In the genomic region with DNA sequence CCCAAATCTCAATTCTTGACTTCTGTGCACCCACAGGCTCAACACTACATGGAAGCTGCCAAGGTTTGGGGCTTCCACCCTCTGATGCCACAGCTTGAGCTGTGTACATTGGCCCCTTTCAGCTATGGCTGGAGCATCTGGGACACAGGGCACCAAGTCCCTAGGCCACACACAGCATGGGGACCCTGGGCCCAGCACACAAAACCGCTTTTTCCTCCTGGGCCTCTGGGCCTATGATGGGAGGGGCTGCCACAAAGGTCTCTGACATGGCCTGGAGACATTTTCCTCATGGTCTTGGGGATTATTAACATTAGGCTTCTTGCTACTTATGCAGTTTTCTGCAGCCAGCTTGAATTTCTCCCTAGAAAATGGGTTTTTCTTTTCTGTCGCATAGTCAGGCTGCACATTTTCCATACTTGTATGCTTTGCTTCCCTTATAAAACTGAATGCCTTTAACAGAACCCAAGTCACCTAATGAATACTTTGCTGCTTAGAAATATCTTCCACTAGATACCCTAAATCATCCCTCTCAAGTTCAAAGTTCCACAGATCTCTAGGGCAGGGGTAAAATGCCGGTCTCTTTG, we compare ENCODE assay signal across 2 cellular contexts.
TF ChIP-seq lines count a peak whose summit lies in the region.

No MANE protein-coding gene starts in this region.

TF ChIP-seq in A549, 52 proteins besides CTCF, POLR2A, EP300 and RAD21:
- peak; percentile 70 for TF ChIP-seq ZFP36 (IDR thresholded peaks at IDR 0.05; ENCODE audit: borderline replicate concordance, partially characterized antibody)

TF ChIP-seq in HepG2, 621 proteins besides CTCF, POLR2A, EP300 and RAD21:
- peak; percentile 71; the same call in 1 of the 2 replicates for TF ChIP-seq ZKSCAN1 (IDR thresholded peaks at IDR 0.05; ENCODE audit: low read length)
